10 cellular contexts compared by ENCODE assay signal in the genomic region with DNA sequence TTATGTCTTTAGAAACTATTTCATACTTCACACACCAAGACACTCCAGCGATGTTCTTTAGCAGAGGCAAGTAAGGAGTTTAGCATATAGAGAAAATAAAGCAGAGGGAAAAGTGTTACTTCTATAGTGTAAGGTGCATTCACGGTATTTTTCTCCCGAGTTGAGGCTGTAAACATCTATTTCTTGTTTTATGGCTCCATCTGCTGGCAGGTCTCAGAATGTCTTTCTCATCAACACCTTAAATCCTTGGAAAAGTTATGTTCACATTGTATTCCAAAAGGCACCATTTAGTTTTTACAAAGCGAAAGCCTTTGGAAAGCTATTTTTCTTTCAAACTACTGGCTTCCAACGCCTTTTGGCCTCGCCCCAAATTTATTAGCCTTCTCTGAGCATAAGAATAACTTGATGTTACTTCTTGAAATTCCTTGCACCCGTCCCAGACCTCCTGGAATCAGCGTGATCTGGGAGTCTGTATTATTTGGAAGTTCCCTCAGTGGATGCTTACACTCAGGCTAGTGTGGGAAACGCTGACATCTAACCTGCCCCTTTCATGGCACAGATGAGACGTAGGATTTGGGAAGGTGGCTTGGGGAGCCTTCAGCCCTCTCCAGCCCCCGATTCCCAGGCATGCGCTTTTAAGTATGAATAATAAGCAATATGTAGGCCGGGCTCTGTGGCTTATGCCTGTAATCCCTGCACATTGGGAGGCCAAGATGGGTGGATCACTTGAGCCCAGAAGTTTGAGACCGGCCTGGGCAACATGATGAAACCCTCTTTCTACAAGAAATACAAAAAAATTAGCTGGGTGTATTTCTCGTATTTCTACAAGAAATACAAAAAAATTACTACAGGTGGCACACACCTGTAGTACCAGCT. TPM values are rescaled to one million over a fixed set of nuclear protein-coding genes. Genes with fewer than 3 reads are reported as not detected.
DNase-seq lines count a peak whose midpoint lies in the region; ATAC-seq and TF ChIP-seq lines count a peak whose summit lies in the region.
"Had no signal": no experiment of that assay in that cellular context is flagged by ENCODE, and none has a peak within 500 bp of the region (broad histone marks: within the 10 kb centered on the region; RNA-seq: fewer than 3 reads in every experiment).

No MANE protein-coding gene starts in this region.

- no peaks in the 10 kb centered on the region for H3K36me3 ChIP-seq in hepatocyte (replicated peaks; ENCODE audit: insufficient read depth, low read depth)

- H3K4me3 ChIP-seq in hepatocyte: no peak overlapping the region

- ATAC-seq in stimulated activated naive CD8-positive, alpha-beta T cell treated with anti-CD3 and anti-CD28 coated beads, Interleukin-15, Interleukin-2, amounts not matched to agents 100 U/mL and 50 U/mL, for 24 hours: no peak
- ATAC-seq in sciatic nerve (no peak), HG02642 (IDR thresholded peaks at IDR 0.05; ENCODE audit: poor library complexity, unreplicated experiment) (no peak)

- H3K27me3 Mint-ChIP-seq in activated CD4-positive, alpha-beta T cell treated with anti-CD3 and anti-CD28 coated beads, Interleukin-2, amount 10 ng/mL, durations not matched to agents 7 days and 5 days: peaks cover 13% of the 10 kb centered on the region

- H3K4me1 Mint-ChIP-seq in activated CD4-positive, alpha-beta T cell treated with anti-CD3 and anti-CD28 coated beads, Interleukin-2, amount 10 ng/mL, durations not matched to agents 7 days and 5 days: no peaks in the 10 kb centered on the region
- H3K4me1 Mint-ChIP-seq: memory B cell had no signal

- 53% methylated on average over 15 of the region's 15 CpGs for WGBS in hepatocyte (ENCODE audit: low lambda C conversion rate, missing lambda C conversion rate)

- H3K9me3 ChIP-seq in hepatocyte (ENCODE audit: low read depth): no peaks in the 10 kb centered on the region

- no peaks in the 10 kb centered on the region for H3K4me1 ChIP-seq in hepatocyte (ENCODE audit: insufficient read depth)

- no peak overlapping the region for H3K27ac ChIP-seq in hepatocyte

- peak; percentile 83 for DNase-seq in Ammon's horn (ENCODE audit: low spot score)
- peak; percentile 74 for DNase-seq in GM10266 (ENCODE audit: extremely low spot score)
- peak; percentile 42 for DNase-seq in NCI-H2029 (lab: John Stamatoyannopoulos, UW)
- DNase-seq in activated CD4-positive, alpha-beta T cell treated with anti-CD3 and anti-CD28 coated beads, Interleukin-2, amount 10 ng/mL, durations not matched to agents 7 days and 5 days: peak; percentile 50
- peak; percentile 83 for DNase-seq in hepatocyte (ENCODE audit: low spot score)
- DNase-seq in stimulated activated naive CD8-positive, alpha-beta T cell treated with anti-CD3 and anti-CD28 coated beads, Interleukin-15, Interleukin-2, amounts not matched to agents 100 U/mL and 50 U/mL, for 24 hours: peak; percentile 19
- DNase-seq in sciatic nerve (ENCODE audit: low spot score): no peak

- POLR2A ChIA-PET in activated CD4-positive, alpha-beta T cell treated with anti-CD3 and anti-CD28 coated beads, Interleukin-2, amount 10 ng/mL, durations not matched to agents 7 days and 5 days (lab: Charles Lee): no interaction called here

- no peak overlapping the region for H3K4me2 ChIP-seq in hepatocyte

- H3K9me3 Mint-ChIP-seq in activated CD4-positive, alpha-beta T cell treated with anti-CD3 and anti-CD28 coated beads, Interleukin-2, amount 10 ng/mL, durations not matched to agents 7 days and 5 days: no peaks in the 10 kb centered on the region
- H3K9me3 Mint-ChIP-seq: memory B cell had no signal

- no peaks in the 10 kb centered on the region for H3K79me2 ChIP-seq in hepatocyte

- no peak overlapping the region for H3K4me3 Mint-ChIP-seq in activated CD4-positive, alpha-beta T cell treated with anti-CD3 and anti-CD28 coated beads, Interleukin-2, amount 10 ng/mL, durations not matched to agents 7 days and 5 days
- H3K4me3 Mint-ChIP-seq: IgD-negative memory B cell, memory B cell had no signal

- TF ChIP-seq CTCF in GM10266 (IDR thresholded peaks at IDR 0.05; ENCODE audit: control insufficient read depth, insufficient read depth, low read depth, missing control alignments) (peak; percentile 64), hepatocyte (IDR thresholded peaks at IDR 0.05; ENCODE audit: poor library complexity) (peak; percentile 84)

- H3K27me3 ChIP-seq in hepatocyte: no peaks in the 10 kb centered on the region

- no peaks in the 10 kb centered on the region for H4K20me1 ChIP-seq in hepatocyte (ENCODE audit: insufficient read depth, poor library complexity, severe bottlenecking)

- no peak overlapping the region for H3K27ac Mint-ChIP-seq in activated CD4-positive, alpha-beta T cell treated with anti-CD3 and anti-CD28 coated beads, Interleukin-2, amount 10 ng/mL, durations not matched to agents 7 days and 5 days
- H3K27ac Mint-ChIP-seq: memory B cell had no signal

- intact Hi-C loops in sciatic nerve (cut with DNase I): loop anchor here (10.0 kb wide), 1 partner anchor 281 kb away; no protein-coding TSS in a partner anchor

- no peak overlapping the region for H2AFZ ChIP-seq in hepatocyte

- H3K9me2 ChIP-seq in hepatocyte (replicated peaks; ENCODE audit: insufficient read depth): no peaks in the 10 kb centered on the region

- CTCF ChIA-PET in activated CD4-positive, alpha-beta T cell treated with anti-CD3 and anti-CD28 coated beads, Interleukin-2, amount 10 ng/mL, durations not matched to agents 7 days and 5 days (lab: Charles Lee): no interaction called here

- no peaks in the 10 kb centered on the region for H3K36me3 Mint-ChIP-seq in activated CD4-positive, alpha-beta T cell treated with anti-CD3 and anti-CD28 coated beads, Interleukin-2, amount 10 ng/mL, durations not matched to agents 7 days and 5 days (ENCODE audit: low read depth)
- H3K36me3 Mint-ChIP-seq: IgD-negative memory B cell, memory B cell had no signal

RNA-seq across cellular contexts. Expression of gene PIWIL1, which starts 1.9 kb away (rescaled TPM):
- total RNA-seq in activated CD4-positive, alpha-beta T cell treated with anti-CD3 and anti-CD28 coated beads, Interleukin-2, amount 10 ng/mL, durations not matched to agents 7 days and 5 days: not detected
- total RNA-seq in hepatocyte (not detected in 2 replicates), sciatic nerve (not detected)
- not detected in 2 replicates for polyA plus RNA-seq in hepatocyte
- polyA plus RNA-seq: IgD-negative memory B cell had no signal
